8 cellular contexts compared by ENCODE assay signal in genomic region chr9:126719677-126720435, GRCh38.
DNase-seq lines count a peak whose midpoint lies in the region; ATAC-seq and TF ChIP-seq lines count a peak whose summit lies in the region.

No MANE protein-coding gene starts in this region.

- H3K4me3 ChIP-seq in coronary artery = no peak overlapping the region

- ATAC-seq in memory B cell (ENCODE audit: low read depth) = peak; percentile 59

- H3K27me3 Mint-ChIP-seq in HFFc6 (ENCODE audit: insufficient read depth) = peaks cover 29% of the 10 kb centered on the region
- H3K27me3 Mint-ChIP-seq in activated CD4-positive, alpha-beta memory T cell treated with anti-CD3 and anti-CD28 coated beads for 36 hours = no peaks in the 10 kb centered on the region
- H3K27me3 Mint-ChIP-seq in memory B cell = peaks cover 2% of the 10 kb centered on the region

- intact Hi-C loops in activated CD4-positive, alpha-beta memory T cell treated with anti-CD3 and anti-CD28 coated beads for 36 hours (cut with micrococcal nuclease) = no loop called here

- H3K9me3 Mint-ChIP-seq in HFFc6 = no peaks in the 10 kb centered on the region
- H3K9me3 Mint-ChIP-seq in activated CD4-positive, alpha-beta memory T cell treated with anti-CD3 and anti-CD28 coated beads for 36 hours = no peaks in the 10 kb centered on the region
- peaks cover 2% of the 10 kb centered on the region for H3K9me3 Mint-ChIP-seq in memory B cell

- CTCF ChIA-PET in activated CD4-positive, alpha-beta memory T cell treated with anti-CD3 and anti-CD28 coated beads for 36 hours (lab: Charles Lee) = interaction anchor here (0.7 to 4.1 kb wide), 6 partner anchors 15 to 65 kb away, joined by 3 to 56 read pairs (median 6); no protein-coding TSS in a partner anchor

- TF ChIP-seq CTCF in HFFc6 (IDR thresholded peaks at IDR 0.05) (no peak), coronary artery (IDR thresholded peaks at IDR 0.05) (no peak)

- H3K4me1 Mint-ChIP-seq in HFFc6 (ENCODE audit: low read depth) (no peaks in the 10 kb centered on the region), memory B cell (peaks cover 34% of the 10 kb centered on the region)
- H3K4me1 Mint-ChIP-seq in activated CD4-positive, alpha-beta memory T cell treated with anti-CD3 and anti-CD28 coated beads for 36 hours (ENCODE audit: low read depth) = peaks cover 37% of the 10 kb centered on the region

- no peak overlapping the region for H3K27ac ChIP-seq in coronary artery

- H3K4me3 Mint-ChIP-seq in HFFc6 (no peak overlapping the region), memory B cell (peak overlapping the region; percentile 8)
- H3K4me3 Mint-ChIP-seq in activated CD4-positive, alpha-beta memory T cell treated with anti-CD3 and anti-CD28 coated beads for 36 hours = peak overlapping the region; percentile 16

- peak; percentile 20 for DNase-seq in CMK (ENCODE audit: low read depth)
- peak; percentile 49 for DNase-seq in HFFc6
- DNase-seq in NCI-H524 (lab: John Stamatoyannopoulos, UW) = peak; percentile 85 to 93
- peak; percentile 92 for DNase-seq in activated CD4-positive, alpha-beta memory T cell treated with anti-CD3 and anti-CD28 coated beads for 36 hours
- peak; percentile 75 for DNase-seq in coronary artery (ENCODE audit: low spot score)
- DNase-seq in memory B cell (ENCODE audit: low spot score in 2 of 2) = peak; percentile 55 to 78
- peak; percentile 81 to 83 for DNase-seq in stimulated activated CD8-positive, alpha-beta memory T cell treated with anti-CD3 and anti-CD28 coated beads, Interleukin-2, amount 100 ng/mL, for 1 hour (ENCODE audit: low read depth in 2 of 2)
- DNase-seq in GOT3 (lab: John Stamatoyannopoulos, UW) = no peak

- POLR2A ChIA-PET in activated CD4-positive, alpha-beta memory T cell treated with anti-CD3 and anti-CD28 coated beads for 36 hours (lab: Charles Lee) = interaction anchor here (1.1 kb wide), 1 partner anchor 85 kb away, joined by 4 read pairs; the partner anchor contains the start of gene ZBTB43

- H3K36me3 Mint-ChIP-seq in HFFc6 (ENCODE audit: low read depth) = 0 out of 2 replicates have a peak, but pooled peaks cover 5% of the 10 kb centered on the region
- no peaks in the 10 kb centered on the region for H3K36me3 Mint-ChIP-seq in activated CD4-positive, alpha-beta memory T cell treated with anti-CD3 and anti-CD28 coated beads for 36 hours
- no peaks in the 10 kb centered on the region for H3K36me3 Mint-ChIP-seq in memory B cell

- H3K27ac Mint-ChIP-seq in HFFc6 (no peak overlapping the region), memory B cell (peak overlapping the region; percentile 95)
- H3K27ac Mint-ChIP-seq in activated CD4-positive, alpha-beta memory T cell treated with anti-CD3 and anti-CD28 coated beads for 36 hours = peak overlapping the region; percentile 83
